Comparison of ENCODE assay signal across 10 cellular contexts in the genomic region with DNA sequence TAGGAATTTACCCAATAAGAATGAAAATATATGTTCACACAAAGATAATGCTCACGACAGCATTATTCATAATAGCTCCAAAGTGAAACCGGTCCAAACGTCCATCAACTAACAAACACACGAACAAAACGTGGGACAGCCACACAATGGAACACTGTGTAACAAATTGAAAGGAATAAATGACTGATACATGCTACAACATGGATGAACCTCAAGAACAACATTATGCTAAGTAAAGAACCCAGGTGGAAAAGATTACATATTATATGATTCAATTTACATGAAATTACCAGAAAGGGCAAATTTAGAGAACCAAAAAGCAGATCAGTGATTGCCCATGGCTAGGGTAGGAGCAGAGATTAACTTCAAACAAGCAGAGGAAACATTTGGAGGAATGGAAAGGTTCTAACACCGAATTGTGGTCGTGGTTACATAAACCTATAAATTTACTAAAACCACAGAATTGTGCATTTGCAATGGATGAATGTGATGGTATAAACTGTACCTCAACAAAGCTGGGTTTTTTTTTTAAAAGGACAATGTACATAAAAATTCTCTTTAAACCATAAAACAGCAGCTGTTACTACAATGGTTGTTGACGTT.
DNase-seq lines count a peak whose midpoint lies in the region; TF ChIP-seq lines count a peak whose summit lies in the region.
"Had no signal": no experiment of that assay in that cellular context is flagged by ENCODE, and none has a peak within 500 bp of the region (broad histone marks: within the 10 kb centered on the region; RNA-seq: fewer than 3 reads in every experiment).

No MANE protein-coding gene starts in this region.

- peaks cover 0 to 5% (median 0%) of the 10 kb centered on the region in 4 donors for H3K9me3 ChIP-seq in sigmoid colon

- WGBS in sigmoid colon, 2 donors: 36 to 47% methylated on average over 8 of the region's 8 CpGs

- no peak overlapping the region for H3K4me3 ChIP-seq in sigmoid colon
- H3K4me3 ChIP-seq in foreskin fibroblast (ENCODE audit: low read depth in 1 of 2, low read length in 2 of 2): no peak overlapping the region

- no peak for TF ChIP-seq EP300 in sigmoid colon (IDR thresholded peaks at IDR 0.05)

- intact Hi-C loops in sigmoid colon (cut with DNase I): loop anchor here (5.0 kb wide), 1 partner anchor 58 kb away; no protein-coding TSS in a partner anchor

- peak overlapping the region; percentile 53 for H3K27ac ChIP-seq in caudate nucleus (ENCODE audit: low read depth, low read length)
- H3K27ac ChIP-seq in sigmoid colon: peak overlapping the region in 3 of 4 donors; percentile 74 to 80 (median 74)

- no peaks in the 10 kb centered on the region for H3K27me3 ChIP-seq in sigmoid colon

- H3K4me1 ChIP-seq in sigmoid colon: peaks cover 0 to 27% (median 17%) of the 10 kb centered on the region in 4 donors

- DNase-seq in activated CD8-positive, alpha-beta memory T cell treated with anti-CD3 and anti-CD28 coated beads for 24 hours: peak; percentile 26
- DNase-seq in activated CD8-positive, alpha-beta memory T cell treated with anti-CD3 and anti-CD28 coated beads, Interleukin-2, amount 50 U/mL, for 4 hours: no peak
- DNase-seq in NCI-H2029 (lab: John Stamatoyannopoulos, UW): peak; percentile 32
- DNase-seq in caudate nucleus (lab: John Stamatoyannopoulos, UW): no peak
- peak; percentile 14 for DNase-seq in sigmoid colon
- DNase-seq in kidney tubule cell (ENCODE audit: low spot score): no peak
- DNase-seq in foreskin fibroblast: no peak
- DNase-seq in activated CD4-positive, alpha-beta T cell treated with anti-CD3 and anti-CD28 coated beads for 1 hour: no peak
- DNase-seq: activated gamma-delta T cell treated with Interleukin-2 at 50 U/mL for 16 hours; stimulated activated naive CD4-positive, alpha-beta T cell treated with Interleukin-2 at 50 U/mL for 16 hours had no signal

- no peak for TF ChIP-seq CTCF in sigmoid colon (IDR thresholded peaks at IDR 0.05)
- TF ChIP-seq CTCF in foreskin fibroblast (IDR thresholded peaks at IDR 0.05; ENCODE audit: low read depth, low read length): no peak

- H3K36me3 ChIP-seq in sigmoid colon: no peaks in the 10 kb centered on the region

- no peak for TF ChIP-seq POLR2A in sigmoid colon (IDR thresholded peaks at IDR 0.05)

Comparison
In these comparisons a context has a peak if more than half of its experiments do, and no peak if none do; other contexts are left out.
1. DNase-seq: peak in activated CD8-positive, alpha-beta memory T cell treated with anti-CD3 and anti-CD28 coated beads for 24 hours (single experiment), NCI-H2029 (single experiment) and sigmoid colon (single experiment); none in activated CD8-positive, alpha-beta memory T cell treated with anti-CD3 and anti-CD28 coated beads, Interleukin-2, amount 50 U/mL, for 4 hours (single experiment), caudate nucleus (0 of 61), kidney tubule cell (single experiment), foreskin fibroblast (0 of 2) and activated CD4-positive, alpha-beta T cell treated with anti-CD3 and anti-CD28 coated beads for 1 hour (single experiment).